In the genomic region with DNA sequence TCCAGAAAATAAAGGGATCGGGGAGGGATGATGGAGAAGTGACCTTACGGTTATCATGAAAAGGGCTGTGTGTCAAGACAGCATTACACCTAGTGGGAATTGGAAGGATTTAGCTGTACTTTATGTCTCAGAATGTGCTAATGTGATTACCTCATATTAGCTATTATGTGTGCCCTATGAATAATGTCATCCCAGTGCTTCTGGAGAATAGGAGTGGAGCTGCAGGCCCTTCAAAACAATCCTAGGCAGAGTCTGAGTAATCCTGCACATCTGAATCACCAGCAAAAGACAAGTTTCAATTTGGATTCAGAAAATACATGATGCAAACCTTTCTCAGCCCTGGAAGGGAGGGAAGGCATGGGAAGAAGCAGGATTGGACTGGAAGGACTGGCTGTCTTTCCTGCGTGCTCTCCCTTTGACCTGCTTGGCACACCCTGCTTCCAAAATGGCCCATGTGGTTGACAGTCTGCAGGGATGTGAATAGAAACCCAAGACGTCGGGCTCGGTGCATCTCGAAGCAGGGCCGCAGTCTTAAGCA, we compare ENCODE assay signal across 10 cellular contexts. TPM values are rescaled to one million over a fixed set of nuclear protein-coding genes. Genes with fewer than 3 reads are reported as not detected.
DNase-seq lines count a peak whose midpoint lies in the region; ATAC-seq and TF ChIP-seq lines count a peak whose summit lies in the region.
"Had no signal": no experiment of that assay in that cellular context is flagged by ENCODE, and none has a peak within 500 bp of the region (broad histone marks: within the 10 kb centered on the region; RNA-seq: fewer than 3 reads in every experiment).

No MANE protein-coding gene starts in this region.

- H3K27ac ChIP-seq in SJSA1, result peak overlapping the region; percentile 72

- H3K9me3 ChIP-seq in SJSA1 (replicated peaks), result no peaks in the 10 kb centered on the region

- H3K4me1 ChIP-seq in SJSA1 (replicated peaks), result peaks cover 47% of the 10 kb centered on the region

- H3K27me3 Mint-ChIP-seq in osteocyte (ENCODE audit: unreplicated experiment), result no peaks in the 10 kb centered on the region

- H3K36me3 Mint-ChIP-seq in osteocyte (ENCODE audit: unreplicated experiment), result no peaks in the 10 kb centered on the region

- H3K4me3 Mint-ChIP-seq in osteocyte (ENCODE audit: unreplicated experiment), result no peak overlapping the region

- DNase-seq in AG09319 (ENCODE audit: extremely low read depth, low read depth) (peak; percentile 76), SJSA1 (ENCODE audit: low read depth in 1 of 2, low spot score in 2 of 2) (peak in 1 of 2 experiments; percentile 52), fibroblast of the aortic adventitia (ENCODE audit: low read depth) (peak; percentile 98), osteocyte (ENCODE audit: extremely low spot score, unreplicated experiment) (no peak), DMS79 (lab: John Stamatoyannopoulos, UW) (no peak), cortex of kidney (lab: John Stamatoyannopoulos, UW) (no peak)
- DNase-seq: GF-D8, T-helper 1 cell had no signal

- no peaks in the 10 kb centered on the region for H3K9me3 Mint-ChIP-seq in osteocyte (ENCODE audit: unreplicated experiment)

- H3K36me3 ChIP-seq in SJSA1, result no peaks in the 10 kb centered on the region

- no peak for TF ChIP-seq CTCF in AG09319 (IDR thresholded peaks at IDR 0.05; ENCODE audit: low read depth, low read length)
- TF ChIP-seq CTCF in fibroblast of the aortic adventitia (IDR thresholded peaks at IDR 0.05; ENCODE audit: insufficient read depth, low read length), result no peak
- no peak for TF ChIP-seq CTCF in osteocyte (IDR thresholded peaks at IDR 0.05)

- peak overlapping the region; percentile 96 for H3K27ac Mint-ChIP-seq in osteocyte (ENCODE audit: unreplicated experiment)

- no peaks in the 10 kb centered on the region for H3K27me3 ChIP-seq in SJSA1 (replicated peaks)

- no peak for ATAC-seq in GM18511 (IDR thresholded peaks at IDR 0.05; ENCODE audit: unreplicated experiment)
- no peak for ATAC-seq in HG02763 (IDR thresholded peaks at IDR 0.05; ENCODE audit: unreplicated experiment)

- H3K4me3 ChIP-seq in SJSA1, result no peak overlapping the region
- H3K4me3 ChIP-seq in fibroblast of the aortic adventitia (ENCODE audit: low read depth, low read length), result no peak overlapping the region

- peaks cover 68% of the 10 kb centered on the region for H3K4me1 Mint-ChIP-seq in osteocyte (ENCODE audit: unreplicated experiment)

RNA-seq across cellular contexts. Expression of a gene that starts 54.1 kb away (rescaled TPM):
- total RNA-seq in SJSA1 (2014; rRNA removed; shearing (Covaris generic)), result 18.9 and 21.0 TPM in 2 replicates
- total RNA-seq in fibroblast of the aortic adventitia (ENCODE audit: low replicate concordance), result 12.0 and 22.2 TPM in 2 replicates
- 19.0 and 21.4 TPM in 2 replicates for total RNA-seq in osteocyte

Comparison
In these comparisons a context has a peak if more than half of its experiments do, and no peak if none do; other contexts are left out.
1. DNase-seq: peak in AG09319 (single experiment) and fibroblast of the aortic adventitia (single experiment); none in osteocyte (single experiment), DMS79 (single experiment) and cortex of kidney (single experiment).